Comparison of ENCODE assay signal across 8 cellular contexts in the genomic region with DNA sequence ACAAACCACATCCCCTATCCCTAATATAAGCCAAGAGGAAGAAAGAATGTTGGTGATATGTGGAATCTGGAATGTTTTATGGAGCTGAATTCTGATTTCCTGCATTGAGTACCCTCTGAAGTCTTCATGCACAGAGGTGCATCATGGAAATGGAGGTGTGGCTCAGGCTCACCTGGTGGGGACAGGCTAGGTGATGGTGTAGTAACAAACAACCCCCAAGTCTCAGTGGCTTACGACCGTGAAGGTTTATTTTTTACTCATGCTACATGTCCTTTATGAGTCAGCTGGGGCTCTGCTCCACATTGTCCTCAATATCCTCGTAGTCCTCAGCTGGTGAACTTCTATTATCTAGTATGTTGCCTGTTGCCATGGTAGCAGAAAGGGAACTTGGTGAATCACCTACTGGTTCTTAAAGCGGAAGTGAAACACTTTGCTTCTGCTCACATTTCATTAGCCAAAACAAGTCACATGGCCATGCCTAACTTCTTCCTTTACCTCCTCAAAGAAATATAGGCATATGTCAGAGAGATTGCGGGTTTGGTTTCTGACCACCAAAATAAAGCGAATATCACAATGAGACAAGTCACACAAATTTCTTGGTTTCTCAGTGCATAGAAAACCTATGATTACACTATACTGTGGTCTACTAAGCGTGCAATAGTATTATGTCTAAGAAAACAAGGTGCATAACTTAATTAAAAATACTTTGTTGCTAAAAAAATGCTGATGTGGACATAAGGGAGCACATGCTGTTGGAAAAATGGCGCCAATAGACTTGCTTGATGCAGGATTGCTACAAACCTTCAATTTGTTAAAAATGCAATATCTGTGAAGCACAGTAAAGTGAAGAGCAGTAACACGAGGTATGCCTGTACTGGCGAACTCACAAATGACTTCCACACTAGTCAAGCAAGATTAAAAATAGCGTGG. TPM values are rescaled to one million over a fixed set of nuclear protein-coding genes. Genes with fewer than 3 reads are reported as not detected.
DNase-seq lines count a peak whose midpoint lies in the region; ATAC-seq lines count a peak whose summit lies in the region.

A gene with protein sequence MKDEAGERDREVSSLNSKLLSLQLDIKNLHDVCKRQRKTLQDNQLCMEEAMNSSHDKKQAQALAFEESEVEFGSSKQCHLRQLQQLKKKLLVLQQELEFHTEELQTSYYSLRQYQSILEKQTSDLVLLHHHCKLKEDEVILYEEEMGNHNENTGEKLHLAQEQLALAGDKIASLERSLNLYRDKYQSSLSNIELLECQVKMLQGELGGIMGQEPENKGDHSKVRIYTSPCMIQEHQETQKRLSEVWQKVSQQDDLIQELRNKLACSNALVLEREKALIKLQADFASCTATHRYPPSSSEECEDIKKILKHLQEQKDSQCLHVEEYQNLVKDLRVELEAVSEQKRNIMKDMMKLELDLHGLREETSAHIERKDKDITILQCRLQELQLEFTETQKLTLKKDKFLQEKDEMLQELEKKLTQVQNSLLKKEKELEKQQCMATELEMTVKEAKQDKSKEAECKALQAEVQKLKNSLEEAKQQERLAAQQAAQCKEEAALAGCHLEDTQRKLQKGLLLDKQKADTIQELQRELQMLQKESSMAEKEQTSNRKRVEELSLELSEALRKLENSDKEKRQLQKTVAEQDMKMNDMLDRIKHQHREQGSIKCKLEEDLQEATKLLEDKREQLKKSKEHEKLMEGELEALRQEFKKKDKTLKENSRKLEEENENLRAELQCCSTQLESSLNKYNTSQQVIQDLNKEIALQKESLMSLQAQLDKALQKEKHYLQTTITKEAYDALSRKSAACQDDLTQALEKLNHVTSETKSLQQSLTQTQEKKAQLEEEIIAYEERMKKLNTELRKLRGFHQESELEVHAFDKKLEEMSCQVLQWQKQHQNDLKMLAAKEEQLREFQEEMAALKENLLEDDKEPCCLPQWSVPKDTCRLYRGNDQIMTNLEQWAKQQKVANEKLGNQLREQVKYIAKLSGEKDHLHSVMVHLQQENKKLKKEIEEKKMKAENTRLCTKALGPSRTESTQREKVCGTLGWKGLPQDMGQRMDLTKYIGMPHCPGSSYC (minus strand): TSS at position 51 of the 930 bp plus-strand sequence. CDS start 947 bp downstream, outside the sequence.

- peaks cover 3% of the 10 kb centered on the region for H3K4me1 Mint-ChIP-seq in T-helper 17 cell

- ATAC-seq in GM21367 (IDR thresholded peaks at IDR 0.05; ENCODE audit: unreplicated experiment) (peak; percentile 98), HG03520 (IDR thresholded peaks at IDR 0.05; ENCODE audit: unreplicated experiment) (peak; percentile 94), T-helper 17 cell (peak; percentile 89)

- H3K9me3 ChIP-seq in T-helper 17 cell (ENCODE audit: control insufficient read depth, low read length, poor library complexity, severe bottlenecking), result no peaks in the 10 kb centered on the region

- DNase-seq in NCI-H1694 treated with DMSO at 0.1 percent for 48 hours (lab: John Stamatoyannopoulos, UW) (peak; percentile 24), NCI-H1694 (lab: John Stamatoyannopoulos, UW) (no peak), T-helper 17 cell (no peak), germinal center (ENCODE audit: low spot score) (peak; percentile 76), NCI-H1105 treated with DMSO at 0.1 percent for 48 hours (lab: John Stamatoyannopoulos, UW) (no peak)
- peak; percentile 43 for DNase-seq in stimulated activated CD4-positive, alpha-beta T cell treated with anti-CD3 and anti-CD28 coated beads, Interleukin-1b, Interleukin-23, amount 100 ng/mL, for 48 hours

- no peak within 1 kb of the TSS for H3K27ac Mint-ChIP-seq in T-helper 17 cell

- no peaks in the 10 kb centered on the region for H3K36me3 Mint-ChIP-seq in T-helper 17 cell (ENCODE audit: low read depth)

- H3K27me3 Mint-ChIP-seq in T-helper 17 cell, result peaks cover 12% of the 10 kb centered on the region

- H3K4me3 Mint-ChIP-seq in T-helper 17 cell, result peak within 1 kb of the TSS; percentile 3

RNA-seq across cellular contexts. Expression of the gene that starts here (rescaled TPM):
- 1 to 10 TPM; 1.6 to 3.4 TPM for total RNA-seq in T-helper 17 cell

Comparison
In these comparisons a context has a peak if more than half of its experiments do, and no peak if none do; other contexts are left out.
1. DNase-seq: peak in NCI-H1694 treated with DMSO at 0.1 percent for 48 hours (single experiment), germinal center (single experiment) and stimulated activated CD4-positive, alpha-beta T cell treated with anti-CD3 and anti-CD28 coated beads, Interleukin-1b, Interleukin-23, amount 100 ng/mL, for 48 hours (single experiment); none in NCI-H1694 (single experiment), T-helper 17 cell (0 of 3) and NCI-H1105 treated with DMSO at 0.1 percent for 48 hours (single experiment).
2. Peak in every context shown above with its lines, with median percentiles within 50 percentile points of each other: ATAC-seq.